ENCODE assay signal across 26 cellular contexts in genomic region chr3:194251007-194251406, GRCh38.
A peak's percentile ranks its signal among the peaks of the same experiment; 100 is the strongest.
DNase-seq lines count a peak whose midpoint lies in the region; ATAC-seq, FAIRE-seq and TF ChIP-seq lines count a peak whose summit lies in the region.
"Had no signal": no experiment of that assay in that cellular context is flagged by ENCODE, and none has a peak within 500 bp of the region (broad histone marks: within the 10 kb centered on the region; RNA-seq: fewer than 3 reads in every experiment).

No MANE protein-coding gene starts in this region.

- TF ChIP-seq CTCF in esophagus muscularis mucosa (IDR thresholded peaks at IDR 0.05) = no peak
- TF ChIP-seq CTCF in nephron (IDR thresholded peaks at IDR 0.05; ENCODE audit: unreplicated experiment in 3 of 3) = no peak
- TF ChIP-seq CTCF in type B pancreatic cell (conservative IDR thresholded peaks at IDR 0.05) = no peak
- TF ChIP-seq CTCF in D721Med (IDR thresholded peaks at IDR 0.05; ENCODE audit: insufficient read depth, missing control alignments) = no peak

- ATAC-seq in activated CD8-positive, alpha-beta memory T cell treated with anti-CD3 and anti-CD28 coated beads, Interleukin-2, amount 10 ng/mL, durations not matched to agents 7 days and 5 days = no peak
- ATAC-seq: stimulated activated naive B cell treated with anti-CD40 and anti-IgM and Interleukin-4, amounts not matched to agents 10 μg/mL and 1 μg/mL and 100 μg/mL, for 72 hours; upper lobe of right lung had no signal

- no peak overlapping the region for H3K27ac Mint-ChIP-seq in activated CD8-positive, alpha-beta memory T cell treated with anti-CD3 and anti-CD28 coated beads, Interleukin-2, amount 10 ng/mL, durations not matched to agents 7 days and 5 days
- H3K27ac Mint-ChIP-seq in nephron (peak overlapping the region; percentile 85 to 97 (median 94)), type B pancreatic cell (peak overlapping the region; percentile 11)
- no peak overlapping the region for H3K27ac Mint-ChIP-seq in activated T-cell treated with anti-CD3 and anti-CD28 coated beads, Interleukin-2, amount 50 U/mL, for 24 hours
- H3K27ac Mint-ChIP-seq: activated naive CD4-positive, alpha-beta T cell treated with anti-CD3 and anti-CD28 coated beads, Interleukin-2, amount 50 U/mL, for 24 hours; activated T-helper 2 cell treated with anti-CD3 and anti-CD28 coated beads, Interferon-gamma antibody, Interleukin-2, Interleukin-4, amounts not matched to agents 10 μg/mL and 5 μg/mL and 100 μg/mL, durations not matched to agents 14 hours and 24 hours and 36 hours; stimulated activated naive B cell treated with anti-CD40 and anti-IgM and Interleukin-4, amounts not matched to agents 10 μg/mL and 1 μg/mL and 100 μg/mL, for 72 hours; T-helper 1 cell treated with Interleukin-12 subunit alpha and Interleukin-12 subunit beta and Interleukin-4 antibody, amounts not matched to agents 30 μg/mL and 1 μg/mL, for 36 hours had no signal

- no peak for TF ChIP-seq EP300 in esophagus muscularis mucosa (IDR thresholded peaks at IDR 0.05)

- intact Hi-C loops in esophagus muscularis mucosa (cut with DNase I) = no loop called here

- no peak for FAIRE-seq in D721Med (lab: Jason Lieb, UNC)
- FAIRE-seq: TTC549 had no signal

- 72% methylated on average over 10 of the region's 10 CpGs for WGBS in esophagus muscularis mucosa

- H3K9me3 ChIP-seq in esophagus muscularis mucosa = no peaks in the 10 kb centered on the region
- H3K9me3 ChIP-seq: breast epithelium, left lung, SJSA1, suprapubic skin, upper lobe of right lung had no signal

- peaks cover 21 to 32% (median 25%) of the 10 kb centered on the region in 4 donors for H3K4me1 ChIP-seq in esophagus muscularis mucosa
- H3K4me1 ChIP-seq: breast epithelium had no signal

- H3K4me3 ChIP-seq in esophagus muscularis mucosa = peak overlapping the region; percentile 22 to 37 (median 30)
- H3K4me3 ChIP-seq: left lung, SJSA1, suprapubic skin, upper lobe of right lung had no signal

- peaks cover 10% of the 10 kb centered on the region for H3K4me1 Mint-ChIP-seq in activated CD8-positive, alpha-beta memory T cell treated with anti-CD3 and anti-CD28 coated beads, Interleukin-2, amount 10 ng/mL, durations not matched to agents 7 days and 5 days
- H3K4me1 Mint-ChIP-seq in nephron (peaks cover 74% of the 10 kb centered on the region), type B pancreatic cell (ENCODE audit: unreplicated experiment) (peaks cover 69% of the 10 kb centered on the region)
- peaks cover 10% of the 10 kb centered on the region for H3K4me1 Mint-ChIP-seq in activated T-cell treated with anti-CD3 and anti-CD28 coated beads, Interleukin-2, amount 50 U/mL, for 24 hours (ENCODE audit: low read depth)

- H3K9me3 Mint-ChIP-seq in activated CD8-positive, alpha-beta memory T cell treated with anti-CD3 and anti-CD28 coated beads, Interleukin-2, amount 10 ng/mL, durations not matched to agents 7 days and 5 days (ENCODE audit: low read depth) = no peaks in the 10 kb centered on the region
- H3K9me3 Mint-ChIP-seq in nephron = no peaks in the 10 kb centered on the region
- no peaks in the 10 kb centered on the region for H3K9me3 Mint-ChIP-seq in type B pancreatic cell
- H3K9me3 Mint-ChIP-seq in activated T-cell treated with anti-CD3 and anti-CD28 coated beads, Interleukin-2, amount 50 U/mL, for 24 hours = no peaks in the 10 kb centered on the region
- H3K9me3 Mint-ChIP-seq: activated naive CD4-positive, alpha-beta T cell treated with anti-CD3 and anti-CD28 coated beads, Interleukin-2, amount 50 U/mL, for 24 hours; activated T-helper 2 cell treated with anti-CD3 and anti-CD28 coated beads, Interferon-gamma antibody, Interleukin-2, Interleukin-4, amounts not matched to agents 10 μg/mL and 5 μg/mL and 100 μg/mL, durations not matched to agents 14 hours and 24 hours and 36 hours; naive B cell; stimulated activated naive B cell treated with anti-CD40 and anti-IgM and Interleukin-4, amounts not matched to agents 10 μg/mL and 1 μg/mL and 100 μg/mL, for 72 hours; T-helper 1 cell treated with Interleukin-12 subunit alpha and Interleukin-12 subunit beta and Interleukin-4 antibody, amounts not matched to agents 30 μg/mL and 1 μg/mL, for 36 hours had no signal

- CTCF ChIA-PET in activated CD8-positive, alpha-beta memory T cell treated with anti-CD3 and anti-CD28 coated beads, Interleukin-2, amount 10 ng/mL, durations not matched to agents 7 days and 5 days (lab: Charles Lee) = interaction anchor here (1.8 kb wide), 1 partner anchor 65 kb away, joined by 5 read pairs; no protein-coding TSS in a partner anchor

- no peak overlapping the region for H3K27ac ChIP-seq in esophagus muscularis mucosa (replicated peaks in 1 of 4)
- H3K27ac ChIP-seq: left lung, SJSA1, suprapubic skin, upper lobe of right lung had no signal

- peak; percentile 30 for DNase-seq in activated CD8-positive, alpha-beta memory T cell treated with anti-CD3 and anti-CD28 coated beads for 24 hours
- no peak for DNase-seq in activated CD8-positive, alpha-beta memory T cell treated with anti-CD3 and anti-CD28 coated beads, Interleukin-2, amount 10 ng/mL, durations not matched to agents 7 days and 5 days
- DNase-seq in esophagus muscularis mucosa (ENCODE audit: extremely low spot score) (no peak), type B pancreatic cell (ENCODE audit: extremely low spot score, unreplicated experiment) (no peak), activated gamma-delta T cell treated with Interleukin-2 at 50 U/mL for 16 hours (no peak), D721Med (ENCODE audit: insufficient read length, low spot score) (no peak)
- no peak for DNase-seq in activated T-cell treated with anti-CD3 and anti-CD28 coated beads, Interleukin-2, amount 50 U/mL, for 24 hours
- DNase-seq: 8988T; activated CD4-positive, alpha-beta T cell treated with anti-CD3 and anti-CD28 coated beads, Interleukin-2, amount 50 U/mL, for 1 hour; activated CD4-positive, CD25-positive, alpha-beta regulatory T cell; GF-D8; immature natural killer cell; naive B cell; NCI-H187; NCI-H510A; stimulated activated naive B cell treated with anti-CD40 and anti-IgM and Interleukin-4, amounts not matched to agents 10 μg/mL and 1 μg/mL and 100 μg/mL, for 72 hours; upper lobe of right lung had no signal

- no peak overlapping the region for H3K4me3 Mint-ChIP-seq in activated CD8-positive, alpha-beta memory T cell treated with anti-CD3 and anti-CD28 coated beads, Interleukin-2, amount 10 ng/mL, durations not matched to agents 7 days and 5 days
- H3K4me3 Mint-ChIP-seq in nephron = peak overlapping the region; percentile 29 to 77 (median 40)
- H3K4me3 Mint-ChIP-seq in type B pancreatic cell = peak overlapping the region; percentile 62
- H3K4me3 Mint-ChIP-seq in activated T-cell treated with anti-CD3 and anti-CD28 coated beads, Interleukin-2, amount 50 U/mL, for 24 hours = no peak overlapping the region
- H3K4me3 Mint-ChIP-seq: activated naive CD4-positive, alpha-beta T cell treated with anti-CD3 and anti-CD28 coated beads, Interleukin-2, amount 50 U/mL, for 24 hours; immature natural killer cell; stimulated activated naive B cell treated with anti-CD40 and anti-IgM and Interleukin-4, amounts not matched to agents 10 μg/mL and 1 μg/mL and 100 μg/mL, for 72 hours; T-helper 1 cell treated with Interleukin-12 subunit alpha and Interleukin-12 subunit beta and Interleukin-4 antibody, amounts not matched to agents 30 μg/mL and 1 μg/mL, for 36 hours had no signal

- H3K36me3 Mint-ChIP-seq in activated CD8-positive, alpha-beta memory T cell treated with anti-CD3 and anti-CD28 coated beads, Interleukin-2, amount 10 ng/mL, durations not matched to agents 7 days and 5 days = no peaks in the 10 kb centered on the region
- H3K36me3 Mint-ChIP-seq in nephron (ENCODE audit: low read depth) (no peaks in the 10 kb centered on the region), type B pancreatic cell (no peaks in the 10 kb centered on the region)
- H3K36me3 Mint-ChIP-seq in activated T-cell treated with anti-CD3 and anti-CD28 coated beads, Interleukin-2, amount 50 U/mL, for 24 hours (ENCODE audit: low read depth) = no peaks in the 10 kb centered on the region
- H3K36me3 Mint-ChIP-seq: activated naive CD4-positive, alpha-beta T cell treated with anti-CD3 and anti-CD28 coated beads, Interleukin-2, amount 50 U/mL, for 24 hours had no signal

- no peaks in the 10 kb centered on the region for H3K36me3 ChIP-seq in esophagus muscularis mucosa
- H3K36me3 ChIP-seq: breast epithelium, left lung, SJSA1, suprapubic skin, upper lobe of right lung had no signal

- H3K27me3 ChIP-seq in esophagus muscularis mucosa = no peaks in the 10 kb centered on the region
- H3K27me3 ChIP-seq: breast epithelium, left lung, SJSA1, suprapubic skin, upper lobe of right lung had no signal

- no peak for TF ChIP-seq POLR2A in esophagus muscularis mucosa (IDR thresholded peaks at IDR 0.05; ENCODE audit: low read depth)

- H3K27me3 Mint-ChIP-seq in activated CD8-positive, alpha-beta memory T cell treated with anti-CD3 and anti-CD28 coated beads, Interleukin-2, amount 10 ng/mL, durations not matched to agents 7 days and 5 days = peaks cover 21% of the 10 kb centered on the region
- peaks cover 46% of the 10 kb centered on the region for H3K27me3 Mint-ChIP-seq in nephron (ENCODE audit: low read depth)
- H3K27me3 Mint-ChIP-seq in type B pancreatic cell = peaks cover 5% of the 10 kb centered on the region
- no peaks in the 10 kb centered on the region for H3K27me3 Mint-ChIP-seq in activated T-cell treated with anti-CD3 and anti-CD28 coated beads, Interleukin-2, amount 50 U/mL, for 24 hours
- H3K27me3 Mint-ChIP-seq: activated naive CD4-positive, alpha-beta T cell treated with anti-CD3 and anti-CD28 coated beads, Interleukin-2, amount 50 U/mL, for 24 hours had no signal

Comparison
In these comparisons a context has a peak if more than half of its experiments do, and no peak if none do; other contexts are left out.
1. H3K27ac Mint-ChIP-seq: peak in nephron (3 of 3) and type B pancreatic cell (single experiment); none in activated CD8-positive, alpha-beta memory T cell treated with anti-CD3 and anti-CD28 coated beads, Interleukin-2, amount 10 ng/mL, durations not matched to agents 7 days and 5 days (single experiment) and activated T-cell treated with anti-CD3 and anti-CD28 coated beads, Interleukin-2, amount 50 U/mL, for 24 hours (single experiment).
2. H3K4me3 Mint-ChIP-seq: peak in nephron (3 of 3) and type B pancreatic cell (single experiment); none in activated CD8-positive, alpha-beta memory T cell treated with anti-CD3 and anti-CD28 coated beads, Interleukin-2, amount 10 ng/mL, durations not matched to agents 7 days and 5 days (single experiment) and activated T-cell treated with anti-CD3 and anti-CD28 coated beads, Interleukin-2, amount 50 U/mL, for 24 hours (single experiment).